1 cellular context compared by ENCODE assay signal in the genomic region with DNA sequence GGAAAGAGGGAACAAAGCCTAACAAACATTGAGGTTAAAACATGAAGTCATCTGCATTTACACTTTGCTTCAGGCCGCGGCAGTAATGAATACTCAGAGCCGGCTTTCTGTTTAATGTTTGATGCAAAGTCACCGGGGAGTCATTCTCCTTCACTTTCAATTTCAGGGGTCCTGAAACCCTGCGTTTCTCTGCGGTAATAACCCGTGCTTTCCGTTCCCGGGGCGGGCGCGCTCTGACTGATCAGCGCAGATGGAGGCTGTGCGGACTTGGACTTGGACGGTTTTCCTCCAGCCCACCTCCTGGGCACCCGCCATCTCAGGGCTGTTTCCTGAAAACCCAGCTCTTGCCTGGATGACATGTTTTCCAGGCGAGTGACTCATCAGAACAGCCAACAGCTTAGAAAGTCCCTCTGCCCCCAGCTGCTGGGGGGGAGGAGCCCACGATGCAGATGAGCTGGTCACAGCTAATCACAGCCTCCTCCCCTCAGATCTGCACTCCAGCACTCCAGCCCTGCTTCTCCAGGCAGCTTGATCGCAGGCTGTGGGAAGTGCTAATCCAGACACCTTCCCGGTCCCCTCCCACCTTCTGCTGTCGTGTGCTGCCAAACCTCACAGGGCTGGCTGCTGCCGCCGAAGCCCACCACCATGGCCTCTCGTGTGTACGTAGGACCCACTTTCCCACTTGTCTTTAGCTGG.
TF ChIP-seq lines count a peak whose summit lies in the region.

No MANE protein-coding gene starts in this region.

TF ChIP-seq in K562, 482 proteins besides CTCF, POLR2A, EP300 and RAD21 (continued from another document):
- TF ChIP-seq CREM (IDR thresholded peaks at IDR 0.05; ENCODE audit: low read depth) = peak; percentile 60
- TF ChIP-seq, protein P1, sequence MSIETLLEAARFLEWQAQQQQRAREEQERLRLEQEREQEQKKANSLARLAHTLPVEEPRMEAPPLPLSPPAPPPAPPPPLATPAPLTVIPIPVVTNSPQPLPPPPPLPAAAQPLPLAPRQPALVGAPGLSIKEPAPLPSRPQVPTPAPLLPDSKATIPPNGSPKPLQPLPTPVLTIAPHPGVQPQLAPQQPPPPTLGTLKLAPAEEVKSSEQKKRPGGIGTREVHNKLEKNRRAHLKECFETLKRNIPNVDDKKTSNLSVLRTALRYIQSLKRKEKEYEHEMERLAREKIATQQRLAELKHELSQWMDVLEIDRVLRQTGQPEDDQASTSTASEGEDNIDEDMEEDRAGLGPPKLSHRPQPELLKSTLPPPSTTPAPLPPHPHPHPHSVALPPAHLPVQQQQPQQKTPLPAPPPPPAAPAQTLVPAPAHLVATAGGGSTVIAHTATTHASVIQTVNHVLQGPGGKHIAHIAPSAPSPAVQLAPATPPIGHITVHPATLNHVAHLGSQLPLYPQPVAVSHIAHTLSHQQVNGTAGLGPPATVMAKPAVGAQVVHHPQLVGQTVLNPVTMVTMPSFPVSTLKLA (conservative IDR thresholded peaks at IDR 0.05) = peak in 1 of 2 experiments; percentile 74; a peak in 2 of 4 replicates
- TF ChIP-seq SIN3A (IDR thresholded peaks at IDR 0.05; ENCODE audit: borderline replicate concordance in 2 of 2, control insufficient read depth in 1 of 2, low read depth in 2 of 2, low read length in 2 of 2) = peak; percentile 66 to 80; a peak in 2 of 4 replicates
- no peak for TF ChIP-seq MYBL2 (IDR thresholded peaks at IDR 0.05; ENCODE audit: low read depth)
- TF ChIP-seq MYBL2 (CRISPR knock-in tag; IDR thresholded peaks at IDR 0.05; ENCODE audit: borderline replicate concordance) = no peak
